23 cellular contexts compared by ENCODE assay signal in genomic region chr2:137945229-137945628, GRCh38.
"Had no signal": no experiment of that assay in that cellular context is flagged by ENCODE, and none has a peak within 500 bp of the region (broad histone marks: within the 10 kb centered on the region; RNA-seq: fewer than 3 reads in every experiment).

No MANE protein-coding gene starts in this region.

- H3K27me3 Mint-ChIP-seq: effector memory CD8-positive, alpha-beta T cell; type B pancreatic cell had no signal

- H3K4me1 Mint-ChIP-seq: naive thymus-derived CD8-positive, alpha-beta T cell; stimulated activated naive CD8-positive, alpha-beta T cell treated with anti-CD3 and anti-CD28 coated beads, Interleukin-15, amount 100 ng/mL, for 72 hours had no signal

- ATAC-seq: effector memory CD8-positive, alpha-beta T cell; gastrocnemius medialis; left cardiac atrium; left lung; naive thymus-derived CD8-positive, alpha-beta T cell; pancreas; sciatic nerve; stimulated activated naive CD8-positive, alpha-beta T cell treated with anti-CD3 and anti-CD28 coated beads, Interleukin-15, amount 100 ng/mL, for 72 hours had no signal

- H3K4me1 ChIP-seq: gastrocnemius medialis, left lung had no signal

- H3K27ac ChIP-seq: gastrocnemius medialis, hepatocyte, left lung, neutrophil, pancreas, thyroid gland had no signal

- H3K4me3 Mint-ChIP-seq: effector memory CD8-positive, alpha-beta T cell; naive thymus-derived CD8-positive, alpha-beta T cell; nephron progenitor cell; stimulated activated naive CD8-positive, alpha-beta T cell treated with anti-CD3 and anti-CD28 coated beads, Interleukin-15, amount 100 ng/mL, for 72 hours had no signal

- H3K27me3 ChIP-seq: gastrocnemius medialis, hepatocyte, left lung, neutrophil, pancreas, thyroid gland had no signal

- H3K36me3 Mint-ChIP-seq: naive thymus-derived CD8-positive, alpha-beta T cell; type B pancreatic cell had no signal

- H3K36me3 ChIP-seq: gastrocnemius medialis, left lung, neutrophil, pancreas, thyroid gland had no signal

- H3K27ac Mint-ChIP-seq: effector memory CD8-positive, alpha-beta T cell; naive thymus-derived CD8-positive, alpha-beta T cell; nephron progenitor cell; stimulated activated naive CD8-positive, alpha-beta T cell treated with anti-CD3 and anti-CD28 coated beads, Interleukin-15, amount 100 ng/mL, for 72 hours; type B pancreatic cell had no signal

- DNase-seq: cerebellar nuclear complex; cortex of kidney; effector memory CD8-positive, alpha-beta T cell; erythroblast; gastrocnemius medialis; head of caudate nucleus; left cardiac atrium; left lung; naive thymus-derived CD8-positive, alpha-beta T cell; nephron progenitor cell; pancreas; stimulated activated CD4-positive, alpha-beta T cell treated with anti-CD3 and anti-CD28 coated beads, Interleukin-12 subunit alpha, Interleukin-12 subunit beta, amount 100 ng/mL, for 4 hours; stimulated activated CD4-positive, alpha-beta T cell treated with anti-CD3 and anti-CD28 coated beads, Interleukin-1b, Interleukin-23, amount 100 ng/mL, for 48 hours; stimulated activated CD4-positive, alpha-beta T cell treated with anti-CD3 and anti-CD28 coated beads, Interleukin-4, amount 100 ng/mL, for 1 hour; stimulated activated CD8-positive, alpha-beta memory T cell treated with anti-CD3 and anti-CD28 coated beads, Interleukin-4, amount 100 ng/mL, for 48 hours; stimulated activated naive CD4-positive, alpha-beta T cell; stimulated activated naive CD8-positive, alpha-beta T cell treated with anti-CD3 and anti-CD28 coated beads, Interleukin-15, amount 100 ng/mL, for 72 hours; thyroid gland had no signal

- H3K4me3 ChIP-seq: gastrocnemius medialis, hepatocyte, left lung, pancreas, smooth muscle cell, thyroid gland had no signal

- H3K9me3 ChIP-seq: gastrocnemius medialis, left lung, neutrophil, pancreas, thyroid gland had no signal

- H3K9me3 Mint-ChIP-seq: naive thymus-derived CD8-positive, alpha-beta T cell; nephron progenitor cell; stimulated activated naive CD8-positive, alpha-beta T cell treated with anti-CD3 and anti-CD28 coated beads, Interleukin-15, amount 100 ng/mL, for 72 hours had no signal
